ENCODE assay signal across 17 cellular contexts in the genomic region with DNA sequence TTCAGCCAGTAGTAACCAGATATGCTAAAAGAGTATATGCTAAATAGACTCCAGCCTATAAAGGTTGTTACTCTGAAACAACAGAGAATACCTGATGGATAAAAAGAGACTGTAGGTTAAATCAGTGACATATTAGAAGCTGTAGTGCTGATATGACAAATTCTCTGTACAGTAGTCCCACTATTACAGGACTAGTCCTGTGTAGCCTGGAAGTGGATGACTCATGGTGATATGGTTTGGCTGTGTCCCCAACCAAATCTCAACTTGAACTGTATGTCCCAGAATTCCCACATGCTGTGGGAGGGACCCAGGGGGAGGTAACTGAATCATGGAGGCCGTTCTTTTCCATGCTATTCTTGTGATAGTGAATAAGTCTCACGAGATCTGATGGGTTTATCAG.
DNase-seq lines count a peak whose midpoint lies in the region; ATAC-seq and TF ChIP-seq lines count a peak whose summit lies in the region.
"Had no signal": no experiment of that assay in that cellular context is flagged by ENCODE, and none has a peak within 500 bp of the region (broad histone marks: within the 10 kb centered on the region; RNA-seq: fewer than 3 reads in every experiment).

No MANE protein-coding gene starts in this region.

- intact Hi-C loops in mammary epithelial cell (cut with micrococcal nuclease) = no loop called here
- intact Hi-C loops in breast epithelium (cut with DNase I; ENCODE audit: low total_unique reads) = no loop called here

- H3K27me3 ChIP-seq in mammary epithelial cell (ENCODE audit: insufficient read depth, low read length) = no peaks in the 10 kb centered on the region
- no peaks in the 10 kb centered on the region for H3K27me3 ChIP-seq in breast epithelium
- no peaks in the 10 kb centered on the region for H3K27me3 ChIP-seq in Karpas-422 (ENCODE audit: low read length)
- H3K27me3 ChIP-seq: BE2C, heart left ventricle, SJCRH30 had no signal

- H3K4me3 ChIP-seq in mammary epithelial cell (replicated peaks in 1 of 3; ENCODE audit: insufficient read depth in 1 of 3, low read depth in 2 of 3, low read length in 3 of 3) (no peak overlapping the region), breast epithelium (no peak overlapping the region), fibroblast of mammary gland (ENCODE audit: control insufficient read depth, low read depth, low read length) (no peak overlapping the region), Karpas-422 (ENCODE audit: low read length) (no peak overlapping the region)
- H3K4me3 ChIP-seq: GM12878, heart left ventricle, SJCRH30, skin epidermis had no signal

- H3K4me1 ChIP-seq in mammary epithelial cell (ENCODE audit: insufficient read depth, low read length) (peaks cover 7% of the 10 kb centered on the region), breast epithelium (no peaks in the 10 kb centered on the region), Karpas-422 (ENCODE audit: low read length) (peaks cover under 1% of the 10 kb centered on the region)
- H3K4me1 ChIP-seq: BE2C, heart left ventricle, SJCRH30 had no signal

- H4K20me1 ChIP-seq in mammary epithelial cell (ENCODE audit: insufficient read depth, low read length) = no peaks in the 10 kb centered on the region
- H4K20me1 ChIP-seq in Karpas-422 (ENCODE audit: insufficient read depth, low read depth, low read length) = no peaks in the 10 kb centered on the region

- dilution Hi-C loops in mammary epithelial cell (cut with HindIII; ENCODE audit: low sequenced_read_pairs) = no loop called here

- no TSS peak for BruUV-seq in mammary epithelial cell (replicated peaks; lab: Mats Ljungman, UMichigan)

- H3K9ac ChIP-seq in mammary epithelial cell (ENCODE audit: insufficient read depth, low read length) = no peak overlapping the region
- no peak overlapping the region for H3K9ac ChIP-seq in Karpas-422 (ENCODE audit: low read length)

- WGBS in mammary epithelial cell (ENCODE audit: low coverage, missing lambda C conversion rate) = 100% methylated on average over 2 of the region's 2 CpGs

- H3K27ac ChIP-seq in mammary epithelial cell (ENCODE audit: insufficient read depth, low read depth, low read length) (no peak overlapping the region), breast epithelium (no peak overlapping the region), Karpas-422 (ENCODE audit: low read length) (no peak overlapping the region)
- H3K27ac ChIP-seq: heart left ventricle, SJCRH30, skin epidermis had no signal

- ATAC-seq in GM21390 (IDR thresholded peaks at IDR 0.05; ENCODE audit: unreplicated experiment) = no peak
- ATAC-seq: GM12878, heart left ventricle, left colon had no signal

- TF ChIP-seq CTCF in mammary epithelial cell (conservative IDR thresholded peaks at IDR 0.05 in 1 of 2, IDR thresholded peaks at IDR 0.05 in 1 of 2; ENCODE audit: extremely low read depth in 1 of 2, insufficient read depth in 1 of 2, low read depth in 1 of 2, low read length in 2 of 2) = no peak
- TF ChIP-seq CTCF in breast epithelium (IDR thresholded peaks at IDR 0.05) = no peak
- TF ChIP-seq CTCF in fibroblast of mammary gland (conservative IDR thresholded peaks at IDR 0.05; ENCODE audit: control insufficient read depth, insufficient read depth, low read depth, low read length) = no peak

- CTCF ChIA-PET in mammary epithelial cell (lab: Charles Lee; ENCODE audit: low non-redundant PET) = no interaction called here

- H3K79me2 ChIP-seq in mammary epithelial cell (ENCODE audit: insufficient read depth, low read length) (no peaks in the 10 kb centered on the region), Karpas-422 (ENCODE audit: low read length) (no peaks in the 10 kb centered on the region)

- H3K9me3 ChIP-seq in mammary epithelial cell (replicated peaks; ENCODE audit: insufficient read depth, low read length) = no peaks in the 10 kb centered on the region
- H3K9me3 ChIP-seq in breast epithelium = peaks cover 0 to 48% of the 10 kb centered on the region in 2 donors
- H3K9me3 ChIP-seq in Karpas-422 (ENCODE audit: low read length) = peaks cover 11% of the 10 kb centered on the region
- H3K9me3 ChIP-seq: BE2C had no signal

- H3K36me3 ChIP-seq in mammary epithelial cell (ENCODE audit: insufficient read depth, low read length) (no peaks in the 10 kb centered on the region), breast epithelium (no peaks in the 10 kb centered on the region), Karpas-422 (ENCODE audit: insufficient read depth, low read length) (no peaks in the 10 kb centered on the region)
- H3K36me3 ChIP-seq: BE2C, SJCRH30 had no signal

- in situ Hi-C loops in mammary epithelial cell (cut with MboI; ENCODE audit: low sequenced_read_pairs in 2 of 2) = no loop called here

- H3K4me2 ChIP-seq in mammary epithelial cell (ENCODE audit: insufficient read depth, low read depth, low read length) (no peak overlapping the region), Karpas-422 (ENCODE audit: low read depth, low read length, poor library complexity, severe bottlenecking) (no peak overlapping the region)

- no peak overlapping the region for H2AFZ ChIP-seq in mammary epithelial cell (ENCODE audit: low read depth, low read length)
- no peak overlapping the region for H2AFZ ChIP-seq in Karpas-422 (ENCODE audit: low read length)

- DNase-seq in mammary epithelial cell (peak; percentile 33), breast epithelium (ENCODE audit: low spot score in 2 of 2) (no peak), RPMI7951 (ENCODE audit: low read depth) (peak; percentile 53), fibroblast of mammary gland (ENCODE audit: low read depth) (peak; percentile 64), NCI-H345 (lab: John Stamatoyannopoulos, UW) (no peak), Karpas-422 (no peak)
- no peak for DNase-seq in stimulated activated CD4-positive, alpha-beta T cell treated with anti-CD3 and anti-CD28 coated beads, Interleukin-1b, Interleukin-23, amount 100 ng/mL, for 48 hours
- DNase-seq: activated effector memory CD4-positive, alpha-beta T cell treated with anti-CD3 and anti-CD28 coated beads, Interleukin-2, amount 50 U/mL, for 16 hours; BE2C; DMS79; heart left ventricle; left colon; NCI-H1436; SJCRH30 had no signal

- TF ChIP-seq POLR2A in breast epithelium (IDR thresholded peaks at IDR 0.05) = no peak

- H3K9me2 ChIP-seq in Karpas-422 (replicated peaks; ENCODE audit: insufficient read depth, low read length) = no peaks in the 10 kb centered on the region

Comparison
In these comparisons a context has a peak if more than half of its experiments do, and no peak if none do; other contexts are left out.
1. DNase-seq: peak in mammary epithelial cell (single experiment), RPMI7951 (single experiment) and fibroblast of mammary gland (single experiment); none in breast epithelium (0 of 2), NCI-H345 (single experiment), Karpas-422 (single experiment) and stimulated activated CD4-positive, alpha-beta T cell treated with anti-CD3 and anti-CD28 coated beads, Interleukin-1b, Interleukin-23, amount 100 ng/mL, for 48 hours (single experiment).